13 cellular contexts compared by ENCODE assay signal in genomic region chr5:54514841-54515432, GRCh38. TPM values are rescaled to one million over a fixed set of nuclear protein-coding genes. Genes with fewer than 3 reads are reported as not detected.
A peak's percentile ranks its signal among the peaks of the same experiment; 100 is the strongest.
DNase-seq lines count a peak whose midpoint lies in the region; ATAC-seq, FAIRE-seq and TF ChIP-seq lines count a peak whose summit lies in the region.
"Had no signal": no experiment of that assay in that cellular context is flagged by ENCODE, and none has a peak within 500 bp of the region (broad histone marks: within the 10 kb centered on the region; RNA-seq: fewer than 3 reads in every experiment).

No MANE protein-coding gene starts in this region.

- DNase-seq in NOMO-1 treated with DMSO at 0.1 percent for 48 hours (lab: John Stamatoyannopoulos, UW; ENCODE audit: unreplicated experiment) (peak; percentile 26), NOMO-1 treated with dmso at 0.1 percent for 144 hours (lab: John Stamatoyannopoulos, UW; ENCODE audit: unreplicated experiment) (no peak), astrocyte (ENCODE audit: low read depth) (peak; percentile 79), kidney tubule cell (ENCODE audit: low spot score) (peak; percentile 54), ureter (ENCODE audit: low spot score) (no peak), body of pancreas (no peak), NCI-H226 (no peak), globus pallidus (ENCODE audit: low spot score) (no peak)
- DNase-seq: activated T-cell treated with anti-CD3 and anti-CD28 coated beads, Interleukin-2, amount 50 U/mL, for 4 hours; DND-41; NCI-H1436 treated with DMSO at 0.1 percent for 48 hours had no signal

- H3K9me3 ChIP-seq in astrocyte (ENCODE audit: insufficient read depth, low read depth, low read length) (no peaks in the 10 kb centered on the region), body of pancreas (no peaks in the 10 kb centered on the region)

- peaks cover 27% of the 10 kb centered on the region for H3K4me1 Mint-ChIP-seq in astrocyte (ENCODE audit: low read depth, unreplicated experiment)

- H3K27me3 ChIP-seq in astrocyte (ENCODE audit: insufficient read depth, low read length), result no peaks in the 10 kb centered on the region
- no peaks in the 10 kb centered on the region for H3K27me3 ChIP-seq in body of pancreas

- H2AFZ ChIP-seq in astrocyte (ENCODE audit: low read depth, low read length), result peak overlapping the region; percentile 72

- H3K4me3 Mint-ChIP-seq in astrocyte (ENCODE audit: unreplicated experiment), result no peak overlapping the region
- H3K4me3 Mint-ChIP-seq: activated T-cell treated with anti-CD3 and anti-CD28 coated beads, Interleukin-2, amount 50 U/mL, for 4 hours had no signal

- H3K4me1 ChIP-seq in astrocyte (ENCODE audit: insufficient read depth, low read length), result peaks cover 42% of the 10 kb centered on the region
- peaks cover 19% of the 10 kb centered on the region for H3K4me1 ChIP-seq in body of pancreas

- H3K9ac ChIP-seq in astrocyte (ENCODE audit: low read length), result peak overlapping the region; percentile 55

- H4K20me1 ChIP-seq in astrocyte (ENCODE audit: insufficient read depth, low read length), result peaks cover 16% of the 10 kb centered on the region

- H3K79me2 ChIP-seq in astrocyte (ENCODE audit: insufficient read depth, low read length), result peaks cover 19% of the 10 kb centered on the region

- peak overlapping the region; percentile 77 for H3K27ac Mint-ChIP-seq in astrocyte (ENCODE audit: unreplicated experiment)

- H3K36me3 ChIP-seq in astrocyte (ENCODE audit: insufficient read depth, low read length), result no peaks in the 10 kb centered on the region
- no peaks in the 10 kb centered on the region for H3K36me3 ChIP-seq in body of pancreas (replicated peaks in 1 of 2; ENCODE audit: insufficient read depth in 1 of 2, low read depth in 2 of 2)

- no peaks in the 10 kb centered on the region for H3K27me3 Mint-ChIP-seq in astrocyte (ENCODE audit: low read depth, unreplicated experiment)

- H3K27ac ChIP-seq in astrocyte (ENCODE audit: low read depth, low read length), result peak overlapping the region; percentile 80
- no peak overlapping the region for H3K27ac ChIP-seq in body of pancreas

- WGBS in body of pancreas, 2 donors, result 64 to 74% methylated on average over 8 of the region's 8 CpGs

- ATAC-seq in body of pancreas, result no peak
- ATAC-seq: activated CD4-positive, CD25-positive, alpha-beta regulatory T cell treated with anti-CD3 and anti-CD28 coated beads, Interleukin-2, amount 50 U/mL, for 24 hours; activated T-cell treated with anti-CD3 and anti-CD28 coated beads, Interleukin-2, amount 50 U/mL, for 4 hours; HCT116 had no signal

- intact Hi-C loops in body of pancreas (cut with DNase I), result loop anchor here (5.0 to 10.0 kb wide), 2 partner anchors 332 to 640 kb away; no protein-coding TSS in a partner anchor

- TF ChIP-seq CTCF in astrocyte (IDR thresholded peaks at IDR 0.05; ENCODE audit: insufficient read depth, low read depth, low read length) (no peak), body of pancreas (IDR thresholded peaks at IDR 0.05) (no peak)

- H3K9me3 Mint-ChIP-seq in astrocyte (ENCODE audit: unreplicated experiment), result peaks cover 5% of the 10 kb centered on the region
- H3K9me3 Mint-ChIP-seq: activated T-cell treated with anti-CD3 and anti-CD28 coated beads, Interleukin-2, amount 50 U/mL, for 4 hours had no signal

- H3K36me3 Mint-ChIP-seq in astrocyte (ENCODE audit: low read depth, unreplicated experiment), result peaks cover 8% of the 10 kb centered on the region

- FAIRE-seq in astrocyte (lab: Jason Lieb, UNC), result peak; percentile 23

- peak overlapping the region; percentile 71 for H3K4me2 ChIP-seq in astrocyte (ENCODE audit: low read length)

- no peak for TF ChIP-seq POLR2A in body of pancreas (IDR thresholded peaks at IDR 0.05)

- H3K4me3 ChIP-seq in astrocyte (ENCODE audit: insufficient read depth, low read depth, low read length), result peak overlapping the region; percentile 3
- no peak overlapping the region for H3K4me3 ChIP-seq in body of pancreas

RNA-seq across cellular contexts. Expression of gene SNX18, which starts 2.6 kb away (rescaled TPM):
- total RNA-seq in astrocyte (38.8 and 43.5 TPM in 2 replicates), ureter (27.8 TPM), body of pancreas (10 to 100 TPM; 22.4 to 24.4 TPM)

RNA-seq across cellular contexts. Expression of gene HSPB3, which starts 59.4 kb away (rescaled TPM):
- total RNA-seq in astrocyte (not detected in 2 replicates), ureter (0.68 TPM), body of pancreas (not detected)
- total RNA-seq: activated T-cell treated with anti-CD3 and anti-CD28 coated beads, Interleukin-2, amount 50 U/mL, for 4 hours had no signal

Comparison
In these comparisons a context has a peak if more than half of its experiments do, and no peak if none do; other contexts are left out.
1. DNase-seq: peak in NOMO-1 treated with DMSO at 0.1 percent for 48 hours (single experiment), astrocyte (single experiment) and kidney tubule cell (single experiment); none in NOMO-1 treated with dmso at 0.1 percent for 144 hours (single experiment), ureter (single experiment), body of pancreas (0 of 4), NCI-H226 (single experiment) and globus pallidus (single experiment).